Comparison of ENCODE assay signal across 28 cellular contexts in genomic region chr4:95224402-95224801, GRCh38.
"Had no signal": no experiment of that assay in that cellular context is flagged by ENCODE, and none has a peak within 500 bp of the region (broad histone marks: within the 10 kb centered on the region; RNA-seq: fewer than 3 reads in every experiment).

No MANE protein-coding gene starts in this region.

- H3K4me3 ChIP-seq: coronary artery, esophagus squamous epithelium, gastrocnemius medialis, heart right ventricle, left lung, lower lobe of right lung, mucosa of descending colon had no signal

- H3K27ac ChIP-seq: coronary artery, epithelial cell of prostate, esophagus squamous epithelium, gastrocnemius medialis, heart right ventricle, left lung, lower lobe of right lung had no signal

- H3K4me1 Mint-ChIP-seq: endodermal cell, naive B cell had no signal

- H3K27me3 ChIP-seq: esophagus squamous epithelium, gastrocnemius medialis, heart right ventricle, left lung had no signal

- ATAC-seq: effector memory CD8-positive, alpha-beta T cell; esophagus mucosa; gastrocnemius medialis; heart right ventricle; left cardiac atrium; left lung; left ventricle myocardium superior; lower lobe of right lung; mucosa of descending colon had no signal

- DNase-seq: dermis blood vessel endothelial cell; effector CD8-positive, alpha-beta T cell; effector memory CD8-positive, alpha-beta T cell; endodermal cell; erythroblast; esophagus squamous epithelium; foreskin fibroblast; foreskin melanocyte; gastrocnemius medialis; glutamatergic neuron; head of caudate nucleus; heart right ventricle; hippocampal formation; left cardiac atrium; left lung; left ventricle myocardium superior; lower lobe of right lung; mesenchymal stem cell; mucosa of descending colon; naive B cell had no signal

- H3K27ac Mint-ChIP-seq: effector memory CD8-positive, alpha-beta T cell; endodermal cell; mesothelial cell of epicardium; naive B cell had no signal

- H3K4me3 Mint-ChIP-seq: effector memory CD8-positive, alpha-beta T cell; endodermal cell; mesothelial cell of epicardium; naive B cell had no signal

- H3K9me3 Mint-ChIP-seq: effector memory CD8-positive, alpha-beta T cell; endodermal cell; mesothelial cell of epicardium had no signal

- FAIRE-seq: colon, endometrium, islet of Langerhans, keratinocyte had no signal

- H3K9me3 ChIP-seq: esophagus squamous epithelium, gastrocnemius medialis, heart right ventricle, left lung, lower lobe of right lung, mucosa of descending colon had no signal

- H3K27me3 Mint-ChIP-seq: effector memory CD8-positive, alpha-beta T cell; naive B cell had no signal

- H3K36me3 Mint-ChIP-seq: naive B cell had no signal

- H3K4me1 ChIP-seq: esophagus squamous epithelium, gastrocnemius medialis, heart right ventricle, left lung, lower lobe of right lung had no signal

- H3K36me3 ChIP-seq: esophagus squamous epithelium, gastrocnemius medialis, heart right ventricle, left lung, lower lobe of right lung had no signal
